ENCODE assay signal across 1 cellular context in the genomic region with DNA sequence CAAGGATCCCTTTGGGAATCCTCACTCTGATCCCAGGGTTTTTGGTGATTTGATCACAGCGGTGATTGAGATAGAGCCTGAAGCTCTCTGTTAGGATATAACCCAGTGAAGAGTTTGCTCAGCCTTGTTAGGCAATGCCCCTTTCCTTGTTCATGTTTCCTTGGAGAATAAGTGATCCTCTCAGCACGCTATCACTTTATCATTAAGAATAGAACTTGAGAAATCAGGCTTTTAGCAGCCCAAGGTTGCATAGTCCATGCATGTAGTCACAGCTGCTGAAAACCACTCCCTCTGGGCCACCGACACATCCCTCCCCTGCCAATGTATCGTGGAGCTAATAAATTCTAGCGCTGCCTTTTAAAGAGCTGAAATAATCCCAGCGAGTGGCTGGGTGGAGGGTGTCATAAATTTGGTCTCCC.
TF ChIP-seq lines count a peak whose summit lies in the region.

No MANE protein-coding gene starts in this region.

TF ChIP-seq in IMR-90, 13 proteins besides CTCF, POLR2A, EP300 and RAD21 (continued from another document):
- TF ChIP-seq, protein P1, sequence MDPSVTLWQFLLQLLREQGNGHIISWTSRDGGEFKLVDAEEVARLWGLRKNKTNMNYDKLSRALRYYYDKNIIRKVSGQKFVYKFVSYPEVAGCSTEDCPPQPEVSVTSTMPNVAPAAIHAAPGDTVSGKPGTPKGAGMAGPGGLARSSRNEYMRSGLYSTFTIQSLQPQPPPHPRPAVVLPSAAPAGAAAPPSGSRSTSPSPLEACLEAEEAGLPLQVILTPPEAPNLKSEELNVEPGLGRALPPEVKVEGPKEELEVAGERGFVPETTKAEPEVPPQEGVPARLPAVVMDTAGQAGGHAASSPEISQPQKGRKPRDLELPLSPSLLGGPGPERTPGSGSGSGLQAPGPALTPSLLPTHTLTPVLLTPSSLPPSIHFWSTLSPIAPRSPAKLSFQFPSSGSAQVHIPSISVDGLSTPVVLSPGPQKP (IDR thresholded peaks at IDR 0.05; ENCODE audit: borderline replicate concordance, low read depth, low read length), result no peak
